In the genomic region with DNA sequence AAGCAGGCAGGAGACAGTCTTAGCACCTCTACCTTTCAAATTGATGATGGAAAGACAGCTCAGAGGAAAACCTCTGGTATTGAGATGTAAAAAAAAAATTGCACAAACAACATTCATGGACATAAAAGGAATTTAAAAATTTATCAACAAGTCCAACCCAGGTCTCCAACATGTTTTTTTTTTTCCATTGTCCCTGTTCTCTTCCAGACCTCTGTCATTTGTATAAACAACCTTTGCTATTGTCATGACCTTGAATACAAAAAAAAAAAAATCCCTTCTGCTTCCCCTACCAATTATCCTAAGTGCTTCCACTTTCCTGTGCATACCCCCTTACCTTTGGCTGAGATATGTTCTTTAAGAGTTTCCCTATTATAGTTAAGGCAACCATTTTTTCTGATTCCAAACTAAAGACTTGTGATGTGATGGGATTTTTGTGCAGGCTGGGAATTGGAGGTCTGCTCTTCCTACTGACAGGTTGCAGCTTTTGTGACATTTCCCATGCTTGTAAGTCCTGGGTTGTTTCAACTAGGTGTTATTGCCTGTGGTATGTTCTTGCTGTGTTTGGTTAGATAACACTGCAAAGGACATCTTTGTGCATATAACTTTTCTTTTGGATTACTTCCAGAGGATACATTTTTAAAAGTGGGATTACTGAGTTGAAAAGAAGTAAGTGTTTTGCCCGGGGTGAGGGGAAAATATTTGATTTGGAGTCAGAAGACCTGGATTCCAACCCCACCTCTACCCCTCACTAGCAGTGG, we compare ENCODE assay signal across 2 cellular contexts.
TF ChIP-seq lines count a peak whose summit lies in the region.

No MANE protein-coding gene starts in this region.

TF ChIP-seq in HepG2, 621 proteins besides CTCF, POLR2A, EP300 and RAD21 (continued from another document):
- TF ChIP-seq, protein P1, sequence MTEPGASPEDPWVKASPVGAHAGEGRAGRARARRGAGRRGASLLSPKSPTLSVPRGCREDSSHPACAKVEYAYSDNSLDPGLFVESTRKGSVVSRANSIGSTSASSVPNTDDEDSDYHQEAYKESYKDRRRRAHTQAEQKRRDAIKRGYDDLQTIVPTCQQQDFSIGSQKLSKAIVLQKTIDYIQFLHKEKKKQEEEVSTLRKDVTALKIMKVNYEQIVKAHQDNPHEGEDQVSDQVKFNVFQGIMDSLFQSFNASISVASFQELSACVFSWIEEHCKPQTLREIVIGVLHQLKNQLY (CRISPR knock-in tag; IDR thresholded peaks at IDR 0.05) = no peak
TF ChIP-seq in HepG2: peak in this region for 3.

TF ChIP-seq in GM23338, 12 proteins besides CTCF, POLR2A, EP300 and RAD21 (continued from another document):
- TF ChIP-seq STAT1 (IDR thresholded peaks at IDR 0.05; ENCODE audit: unreplicated experiment) (no peak), JUNB (IDR thresholded peaks at IDR 0.05; ENCODE audit: unreplicated experiment) (no peak)
